In genomic region chr1:27884182-27884954, GRCh38 we compare ENCODE assay signal across 9 cellular contexts. TPM values are rescaled to one million over a fixed set of nuclear protein-coding genes. Genes with fewer than 3 reads are reported as not detected.
DNase-seq lines count a peak whose midpoint lies in the region; ATAC-seq and TF ChIP-seq lines count a peak whose summit lies in the region.
"Had no signal": no experiment of that assay in that cellular context is flagged by ENCODE, and none has a peak within 500 bp of the region (broad histone marks: within the 10 kb centered on the region; RNA-seq: fewer than 3 reads in every experiment).

No MANE protein-coding gene starts in this region.

- ATAC-seq in Right ventricle myocardium inferior = peak; percentile 22
- ATAC-seq in aorta (ENCODE audit: low FRiP score) = peak; percentile 16

- no peaks in the 10 kb centered on the region for H3K9me3 ChIP-seq in left ventricle myocardium inferior (replicated peaks)
- H3K9me3 ChIP-seq in aorta (ENCODE audit: control insufficient read depth, low read length) = no peaks in the 10 kb centered on the region
- H3K9me3 ChIP-seq in HAP-1 = no peaks in the 10 kb centered on the region

- H3K4me3 ChIP-seq in left ventricle myocardium inferior (no peak overlapping the region), aorta (ENCODE audit: low read length in 2 of 2) (no peak overlapping the region), HAP-1 (no peak overlapping the region)

- H3K27ac ChIP-seq in left ventricle myocardium inferior (replicated peaks) (peak overlapping the region; percentile 27), aorta (ENCODE audit: low read depth in 1 of 2, low read length in 2 of 2) (no peak overlapping the region)

- 85% methylated on average over 21 of the region's 21 CpGs for WGBS in aorta, 2 donors

- H3K4me1 ChIP-seq in left ventricle myocardium inferior (no peaks in the 10 kb centered on the region), aorta (ENCODE audit: control insufficient read depth in 1 of 2, insufficient read depth in 2 of 2, low read length in 2 of 2) (no peaks in the 10 kb centered on the region), HAP-1 (no peaks in the 10 kb centered on the region)

- in situ Hi-C loops in HAP-1 (cut with MboI; ENCODE audit: low sequenced_read_pairs) = no loop called here

- TF ChIP-seq CTCF in left ventricle myocardium inferior (IDR thresholded peaks at IDR 0.05; ENCODE audit: borderline replicate concordance) = no peak

- H3K36me3 ChIP-seq in left ventricle myocardium inferior (peaks cover 8% of the 10 kb centered on the region), aorta (ENCODE audit: control insufficient read depth in 1 of 2, insufficient read depth in 2 of 2, low read length in 1 of 2) (no peaks in the 10 kb centered on the region), HAP-1 (replicated peaks) (peaks cover 27% of the 10 kb centered on the region)

- no peak for DNase-seq in Right ventricle myocardium inferior (ENCODE audit: missing footprints)
- DNase-seq in cardiac septum (ENCODE audit: low spot score) = no peak
- peak; percentile 15 for DNase-seq in HT1080 (ENCODE audit: low read depth)
- no peak for DNase-seq in left ventricle myocardium inferior
- peak in 1 of 2 donors; percentile 55 for DNase-seq in aorta
- no peak for DNase-seq in NCI-H146 (lab: John Stamatoyannopoulos, UW)
- DNase-seq in HAP-1 (ENCODE audit: low spot score in 2 of 2) = no peak
- DNase-seq in amniotic stem cell (lab: John Stamatoyannopoulos, UW) = no peak
- DNase-seq: NCI-H2227 treated with DMSO at 0.1 percent for 48 hours had no signal

- intact Hi-C loops in Right ventricle myocardium inferior (cut with DNase I) (no loop called here), cardiac septum (cut with DNase I) (no loop called here), left ventricle myocardium inferior (cut with micrococcal nuclease) (no loop called here), aorta (cut with DNase I) (no loop called here)

- peaks cover 4% of the 10 kb centered on the region for H3K27me3 ChIP-seq in left ventricle myocardium inferior (ENCODE audit: low read depth)
- H3K27me3 ChIP-seq in aorta (ENCODE audit: control insufficient read depth in 1 of 2, insufficient read depth in 2 of 2, low read length in 1 of 2) = no peaks in the 10 kb centered on the region
- H3K27me3 ChIP-seq in HAP-1 (ENCODE audit: low read depth) = no peaks in the 10 kb centered on the region

RNA-seq across cellular contexts. Expression of gene THEMIS2, which starts 12.0 kb away (rescaled TPM):
- total RNA-seq in Right ventricle myocardium inferior (6.3 TPM), cardiac septum (3.6 TPM), left ventricle myocardium inferior (4.9 TPM), aorta (10 to 100 TPM; 30.7 to 36.1 TPM)
- total RNA-seq in HT1080 (2014; rRNA removed; shearing (Covaris generic)) = not detected in 2 replicates
- polyA plus RNA-seq in HT1080 (2015; cell fraction: cytosol; rRNA removed) = 1.1 and 1.4 TPM in 2 replicates
- 2.3 and 2.5 TPM in 2 replicates for polyA plus RNA-seq in HT1080 (2015; cell fraction: nucleus; rRNA removed)
- 10 to 100 TPM in 1 of 2 donors, 1 to 10 TPM in 1; 5.3 to 21.7 TPM for polyA plus RNA-seq in aorta

RNA-seq across cellular contexts. Expression of gene RPA2, which starts 30.0 kb away (rescaled TPM):
- total RNA-seq in Right ventricle myocardium inferior (24.0 TPM), cardiac septum (13.2 TPM), left ventricle myocardium inferior (21.2 TPM), aorta (10 to 100 TPM; 22.2 to 22.6 TPM)
- total RNA-seq in HT1080 (2014; rRNA removed; shearing (Covaris generic)) = 85.5 and 109 TPM in 2 replicates
- polyA plus RNA-seq in HT1080 (2015; cell fraction: cytosol; rRNA removed) = 61.6 and 68.9 TPM in 2 replicates
- polyA plus RNA-seq in HT1080 (2015; cell fraction: nucleus; rRNA removed) = 43.8 and 45.0 TPM in 2 replicates
- 10 to 100 TPM; 22.4 to 28.5 TPM for polyA plus RNA-seq in aorta

RNA-seq across cellular contexts. Expression of gene SMPDL3B, which starts 50.4 kb away (rescaled TPM):
- not detected for total RNA-seq in Right ventricle myocardium inferior
- total RNA-seq in cardiac septum = not detected
- 0.34 and 0.60 TPM in 2 replicates for total RNA-seq in HT1080 (2014; rRNA removed; shearing (Covaris generic))
- 0.62 and 0.77 TPM in 2 replicates for polyA plus RNA-seq in HT1080 (2015; cell fraction: cytosol; rRNA removed)
- polyA plus RNA-seq in HT1080 (2015; cell fraction: nucleus; rRNA removed) = 1.3 and 1.4 TPM in 2 replicates
- not detected for total RNA-seq in left ventricle myocardium inferior
- under 1 TPM in 1 of 2 donors, not detected in 1; 0.49 TPM for total RNA-seq in aorta
- 1 to 10 TPM in 1 of 2 donors, not detected in 1; 3.0 TPM for polyA plus RNA-seq in aorta

RNA-seq across cellular contexts. Expression of gene PPP1R8, which starts 53.8 kb away (rescaled TPM):
- total RNA-seq in Right ventricle myocardium inferior = 23.9 TPM
- 23.8 TPM for total RNA-seq in cardiac septum
- total RNA-seq in HT1080 (2014; rRNA removed; shearing (Covaris generic)) = 80.1 and 81.5 TPM in 2 replicates
- polyA plus RNA-seq in HT1080 (2015; cell fraction: cytosol; rRNA removed) = 45.9 and 54.2 TPM in 2 replicates
- polyA plus RNA-seq in HT1080 (2015; cell fraction: nucleus; rRNA removed) = 38.3 and 39.9 TPM in 2 replicates
- 24.0 TPM for total RNA-seq in left ventricle myocardium inferior
- total RNA-seq in aorta = 10 to 100 TPM; 28.9 to 29.5 TPM
- polyA plus RNA-seq in aorta = 10 to 100 TPM; 22.3 to 32.0 TPM
